ENCODE assay signal across 22 cellular contexts in the genomic region with DNA sequence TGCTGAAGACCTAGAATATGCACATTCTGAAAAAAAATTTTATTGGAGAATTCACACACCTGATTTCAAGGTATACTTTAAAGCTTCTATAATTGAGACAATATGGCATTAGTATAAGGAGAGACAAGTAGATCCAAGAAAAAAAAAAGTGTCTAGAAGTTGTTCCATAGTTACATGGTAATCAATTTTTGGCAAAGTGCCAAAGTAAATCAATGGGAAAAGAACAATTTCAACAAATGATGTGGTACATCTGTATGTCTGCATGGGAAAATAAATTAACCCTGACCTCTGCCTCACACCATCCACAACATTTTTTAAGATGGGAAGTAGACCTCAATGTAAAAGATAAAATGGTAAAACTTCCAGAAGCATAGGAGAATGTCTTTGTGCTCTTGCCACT. TPM values are rescaled to one million over a fixed set of nuclear protein-coding genes. Genes with fewer than 3 reads are reported as not detected.
DNase-seq lines count a peak whose midpoint lies in the region; ATAC-seq, FAIRE-seq and TF ChIP-seq lines count a peak whose summit lies in the region.
"Had no signal": no experiment of that assay in that cellular context is flagged by ENCODE, and none has a peak within 500 bp of the region (broad histone marks: within the 10 kb centered on the region; RNA-seq: fewer than 3 reads in every experiment).

No MANE protein-coding gene starts in this region.

- DNase-seq in NCI-H748 (lab: John Stamatoyannopoulos, UW; ENCODE audit: unreplicated experiment) (peak; percentile 10), NCI-H748 treated with DMSO at 0.1 percent for 48 hours (lab: John Stamatoyannopoulos, UW) (no peak), NCI-H146 treated with DMSO at 0.1 percent for 48 hours (lab: John Stamatoyannopoulos, UW; ENCODE audit: unreplicated experiment) (peak; percentile 9), GM12878 (ENCODE audit: low read depth, low spot score) (no peak), MV-4-11 (lab: John Stamatoyannopoulos, UW) (no peak), NCI-H345 treated with DMSO at 0.1 percent for 48 hours (lab: John Stamatoyannopoulos, UW; ENCODE audit: unreplicated experiment) (no peak)
- DNase-seq: Caco-2; CD4-positive, CD25-positive, alpha-beta regulatory T cell; CD8-positive, alpha-beta T cell; DMS153; DND-41; GM23248; H9; HFFc6 had no signal

- in situ Hi-C loops in GM12878 (cut with MboI), result no loop called here

- SMC1A ChIA-PET in GM12878 (lab: Charles Lee; ENCODE audit: uncharacterized antibody, unreplicated experiment), result no interaction called here

- H3K4me1 ChIP-seq in HEK293 (ENCODE audit: control insufficient read depth, insufficient read depth, low read length) (no peaks in the 10 kb centered on the region), GM12878 (ENCODE audit: control insufficient read depth, insufficient read depth, low read length) (no peaks in the 10 kb centered on the region)
- H3K4me1 ChIP-seq: BLaER1 had no signal

- no peak for TF ChIP-seq EP300 in GM12878 (IDR thresholded peaks at IDR 0.05; ENCODE audit: borderline replicate concordance in 1 of 2, control insufficient read depth in 1 of 2, low read depth in 2 of 2, low read length in 2 of 2)

- no peak overlapping the region for H3K9ac ChIP-seq in GM12878 (ENCODE audit: control insufficient read depth, insufficient read depth, low read length)
- H3K9ac ChIP-seq: BLaER1, GM23248 had no signal

- no peaks in the 10 kb centered on the region for H3K9me3 ChIP-seq in HEK293 (ENCODE audit: control insufficient read depth, insufficient read depth, low read depth, low read length)
- no peaks in the 10 kb centered on the region; the same call in 2 of the 3 replicates for H3K9me3 ChIP-seq in GM12878 (replicated peaks; ENCODE audit: control insufficient read depth, insufficient read depth, low read length)

- POLR2A ChIA-PET in HEK293 (lab: Yijun Ruan, JAX) (no interaction called here), GM12878 (lab: Charles Lee) (no interaction called here)

- TF ChIP-seq CTCF in HEK293 (tag by site-specific recombination; IDR thresholded peaks at IDR 0.05) (no peak), GM12878 (IDR thresholded peaks at IDR 0.05 in 2 of 3, conservative IDR thresholded peaks at IDR 0.05 in 1 of 3; ENCODE audit: control insufficient read depth in 2 of 3, extremely low read depth in 1 of 3, insufficient read depth in 1 of 3, low read depth in 3 of 3, low read length in 3 of 3) (no peak)

- no peak for FAIRE-seq in GM12878 (lab: Jason Lieb, UNC)
- FAIRE-seq: GM19239, H1 had no signal

- CTCF ChIA-PET in HEK293 (lab: Yijun Ruan, JAX), result no interaction called here
- CTCF ChIA-PET in GM12878 (lab: Yijun Ruan, JAX), result interaction anchor here (1.0 kb wide), 2 partner anchors 16 to 32 kb away, joined by 3 read pairs; no protein-coding TSS in a partner anchor

- H3K4me3 ChIP-seq in HEK293 (ENCODE audit: low read depth, low read length) (no peak overlapping the region), GM12878 (no peak overlapping the region)
- H3K4me3 ChIP-seq: BLaER1, GM23248 had no signal

- H3K79me2 ChIP-seq in GM12878 (ENCODE audit: control insufficient read depth, insufficient read depth, low read length), result no peaks in the 10 kb centered on the region

- no peak overlapping the region for H3K27ac ChIP-seq in HEK293 (ENCODE audit: extremely low read depth, low read depth, low read length)
- no peak overlapping the region for H3K27ac ChIP-seq in GM12878 (ENCODE audit: control insufficient read depth, insufficient read depth)
- H3K27ac ChIP-seq: 22Rv1, BLaER1, C4-2B, GM23248 had no signal

- intact Hi-C loops in GM12878 (cut with micrococcal nuclease; ENCODE audit: unreplicated experiment), result no loop called here

- RAD21 ChIA-PET in GM12878 (lab: Charles Lee; ENCODE audit: unreplicated experiment), result no interaction called here

- no peaks in the 10 kb centered on the region for H3K27me3 ChIP-seq in GM12878 (replicated peaks in 1 of 2; ENCODE audit: control insufficient read depth in 2 of 2, insufficient read depth in 2 of 2, low read length in 1 of 2)
- H3K27me3 ChIP-seq: BLaER1 had no signal

- H3K36me3 ChIP-seq in HEK293 (ENCODE audit: control insufficient read depth in 2 of 2, insufficient read depth in 1 of 2, low read length in 2 of 2) (no peaks in the 10 kb centered on the region), GM12878 (ENCODE audit: control insufficient read depth in 2 of 2, insufficient read depth in 2 of 2, low read length in 1 of 2) (no peaks in the 10 kb centered on the region)
- H3K36me3 ChIP-seq: BLaER1 had no signal

- H2AFZ ChIP-seq in GM12878 (ENCODE audit: control insufficient read depth, low read depth, low read length), result no peak overlapping the region
- H2AFZ ChIP-seq: GM23248 had no signal

- no peaks in the 10 kb centered on the region for H4K20me1 ChIP-seq in GM12878 (ENCODE audit: control insufficient read depth, insufficient read depth)
- H4K20me1 ChIP-seq: BLaER1 had no signal

- no peak overlapping the region for H3K4me2 ChIP-seq in GM12878 (ENCODE audit: control insufficient read depth, insufficient read depth)
- H3K4me2 ChIP-seq: BLaER1 had no signal

- TF ChIP-seq POLR2A in GM12878 (IDR thresholded peaks at IDR 0.05; ENCODE audit: low read depth, low read length), result no peak

- TF ChIP-seq RAD21 in GM12878 (IDR thresholded peaks at IDR 0.05; ENCODE audit: insufficient read depth, low read depth, low read length), result no peak

- no TSS peak for BruUV-seq in GM12878 (replicated peaks; lab: Mats Ljungman, UMichigan)

- ATAC-seq in GM12878, result no peak
- no peak for ATAC-seq in HG02763 (IDR thresholded peaks at IDR 0.05; ENCODE audit: unreplicated experiment)
- ATAC-seq: CD8-positive, alpha-beta T cell; HCT116 had no signal

TF ChIP-seq in HEK293, 187 proteins besides CTCF, POLR2A, EP300 and RAD21 (continues in another document):
- no peak for TF ChIP-seq SP3 (tag by site-specific recombination; IDR thresholded peaks at IDR 0.05)
- TF ChIP-seq ZNF626 (tag by site-specific recombination; IDR thresholded peaks at IDR 0.05), result no peak
- peak; percentile 83; the same call in 1 of the 2 replicates for TF ChIP-seq ZNF184 (tag by site-specific recombination; IDR thresholded peaks at IDR 0.05)
- TF ChIP-seq, protein P1, sequence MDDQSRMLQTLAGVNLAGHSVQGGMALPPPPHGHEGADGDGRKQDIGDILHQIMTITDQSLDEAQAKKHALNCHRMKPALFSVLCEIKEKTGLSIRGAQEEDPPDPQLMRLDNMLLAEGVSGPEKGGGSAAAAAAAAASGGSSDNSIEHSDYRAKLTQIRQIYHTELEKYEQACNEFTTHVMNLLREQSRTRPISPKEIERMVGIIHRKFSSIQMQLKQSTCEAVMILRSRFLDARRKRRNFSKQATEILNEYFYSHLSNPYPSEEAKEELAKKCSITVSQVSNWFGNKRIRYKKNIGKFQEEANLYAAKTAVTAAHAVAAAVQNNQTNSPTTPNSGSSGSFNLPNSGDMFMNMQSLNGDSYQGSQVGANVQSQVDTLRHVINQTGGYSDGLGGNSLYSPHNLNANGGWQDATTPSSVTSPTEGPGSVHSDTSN (CRISPR knock-in tag; IDR thresholded peaks at IDR 0.05), result no peak
- TF ChIP-seq ZNF768 (tag by site-specific recombination; IDR thresholded peaks at IDR 0.05), result no peak
- no peak for TF ChIP-seq ZNF610 (tag by site-specific recombination; IDR thresholded peaks at IDR 0.05; ENCODE audit: borderline replicate concordance)

TF ChIP-seq in GM12878, 131 proteins besides CTCF, POLR2A, EP300 and RAD21 (continues in another document):
- TF ChIP-seq NFXL1 (IDR thresholded peaks at IDR 0.05; ENCODE audit: borderline replicate concordance) (no peak), ATF7 (IDR thresholded peaks at IDR 0.05; ENCODE audit: low read depth) (no peak), NFIC (IDR thresholded peaks at IDR 0.05; ENCODE audit: low read depth, low read length) (no peak), SIX5 (IDR thresholded peaks at IDR 0.05; ENCODE audit: low read depth, low read length, severe bottlenecking) (no peak)
- TF ChIP-seq, protein P2, sequence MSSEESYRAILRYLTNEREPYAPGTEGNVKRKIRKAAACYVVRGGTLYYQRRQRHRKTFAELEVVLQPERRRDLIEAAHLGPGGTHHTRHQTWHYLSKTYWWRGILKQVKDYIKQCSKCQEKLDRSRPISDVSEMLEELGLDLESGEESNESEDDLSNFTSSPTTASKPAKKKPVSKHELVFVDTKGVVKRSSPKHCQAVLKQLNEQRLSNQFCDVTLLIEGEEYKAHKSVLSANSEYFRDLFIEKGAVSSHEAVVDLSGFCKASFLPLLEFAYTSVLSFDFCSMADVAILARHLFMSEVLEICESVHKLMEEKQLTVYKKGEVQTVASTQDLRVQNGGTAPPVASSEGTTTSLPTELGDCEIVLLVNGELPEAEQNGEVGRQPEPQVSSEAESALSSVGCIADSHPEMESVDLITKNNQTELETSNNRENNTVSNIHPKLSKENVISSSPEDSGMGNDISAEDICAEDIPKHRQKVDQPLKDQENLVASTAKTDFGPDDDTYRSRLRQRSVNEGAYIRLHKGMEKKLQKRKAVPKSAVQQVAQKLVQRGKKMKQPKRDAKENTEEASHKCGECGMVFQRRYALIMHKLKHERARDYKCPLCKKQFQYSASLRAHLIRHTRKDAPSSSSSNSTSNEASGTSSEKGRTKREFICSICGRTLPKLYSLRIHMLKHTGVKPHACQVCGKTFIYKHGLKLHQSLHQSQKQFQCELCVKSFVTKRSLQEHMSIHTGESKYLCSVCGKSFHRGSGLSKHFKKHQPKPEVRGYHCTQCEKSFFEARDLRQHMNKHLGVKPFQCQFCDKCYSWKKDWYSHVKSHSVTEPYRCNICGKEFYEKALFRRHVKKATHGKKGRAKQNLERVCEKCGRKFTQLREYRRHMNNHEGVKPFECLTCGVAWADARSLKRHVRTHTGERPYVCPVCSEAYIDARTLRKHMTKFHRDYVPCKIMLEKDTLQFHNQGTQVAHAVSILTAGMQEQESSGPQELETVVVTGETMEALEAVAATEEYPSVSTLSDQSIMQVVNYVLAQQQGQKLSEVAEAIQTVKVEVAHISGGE (CRISPR knock-in tag; IDR thresholded peaks at IDR 0.05), result no peak

RNA-seq across cellular contexts. Expression of gene BACH1, which starts 21.3 kb away (rescaled TPM):
- 89.0 and 91.9 TPM in 2 replicates for total RNA-seq in GM12878 (2013; cell fraction: nucleolus; rRNA removed)
- 13.8 and 20.1 TPM in 2 replicates for total RNA-seq in GM12878 (2014; rRNA removed)
- 16.9 and 18.1 TPM in 2 replicates for total RNA-seq in GM12878 (2014; rRNA removed; fragmentation: Illumina TruSeq; extraction: Trizol)
- total RNA-seq in GM12878 (2021), result 25.7 TPM in 2 replicates
- 10.4 TPM for polyA plus RNA-seq in GM12878 (2011; ENCODE audit: low read depth)
- polyA plus RNA-seq in GM12878 (2011; rRNA removed), result 18.8 and 26.6 TPM in 2 replicates
- 6.6 and 8.8 TPM in 2 replicates for polyA plus RNA-seq in GM12878 (2011; cell fraction: cytosol; rRNA removed)
- 18.9 TPM in 2 replicates for polyA plus RNA-seq in GM12878 (2011; cell fraction: nucleus; rRNA removed)
- polyA plus RNA-seq in GM12878 (2012), result 11.9 and 12.8 TPM in 2 replicates
- 10.7 and 11.8 TPM in 2 replicates for polyA plus RNA-seq in GM12878 (2014; fragmentation: Illumina TruSeq; extraction: Trizol)
- 1 to 10 TPM; 3.2 to 3.3 TPM for polyA plus RNA-seq in GM12878 (2014; fragmentation: Nextera tagmentation; extraction: Ambion mirVana)
- 5.4 and 7.6 TPM in 2 replicates for polyA plus RNA-seq in GM12878 (2014; rRNA removed)
- 10 to 100 TPM in 1 of 2 experiments, 1 to 10 TPM in 1; 9.1 to 10.3 TPM for polyA plus RNA-seq in GM12878 (2016; fragmentation: Nextera tagmentation; extraction: Ambion mirVana)
- polyA minus RNA-seq in GM12878 (2011; rRNA and poly(A)+ RNA removed), result 81.2 and 136 TPM in 2 replicates
- polyA minus RNA-seq in GM12878 (2011; cell fraction: cytosol; rRNA and poly(A)+ RNA removed), result 17.2 and 23.1 TPM in 2 replicates
- 43.3 and 46.8 TPM in 2 replicates for polyA minus RNA-seq in GM12878 (2011; cell fraction: nucleus; rRNA and poly(A)+ RNA removed)

Comparison
In these comparisons a context has a peak if more than half of its experiments do, and no peak if none do; other contexts are left out.
1. DNase-seq: peak in NCI-H748 (single experiment) and NCI-H146 treated with DMSO at 0.1 percent for 48 hours (single experiment); none in NCI-H748 treated with DMSO at 0.1 percent for 48 hours (single experiment), GM12878 (single experiment), MV-4-11 (single experiment) and NCI-H345 treated with DMSO at 0.1 percent for 48 hours (single experiment).